In genomic region chr17:56141046-56141839, GRCh38 we compare ENCODE assay signal across 1 cellular context.
TF ChIP-seq lines count a peak whose summit lies in the region.

No MANE protein-coding gene starts in this region.

TF ChIP-seq in IMR-90, 13 proteins besides CTCF, POLR2A, EP300 and RAD21 (continued from another document):
- TF ChIP-seq, protein P1, sequence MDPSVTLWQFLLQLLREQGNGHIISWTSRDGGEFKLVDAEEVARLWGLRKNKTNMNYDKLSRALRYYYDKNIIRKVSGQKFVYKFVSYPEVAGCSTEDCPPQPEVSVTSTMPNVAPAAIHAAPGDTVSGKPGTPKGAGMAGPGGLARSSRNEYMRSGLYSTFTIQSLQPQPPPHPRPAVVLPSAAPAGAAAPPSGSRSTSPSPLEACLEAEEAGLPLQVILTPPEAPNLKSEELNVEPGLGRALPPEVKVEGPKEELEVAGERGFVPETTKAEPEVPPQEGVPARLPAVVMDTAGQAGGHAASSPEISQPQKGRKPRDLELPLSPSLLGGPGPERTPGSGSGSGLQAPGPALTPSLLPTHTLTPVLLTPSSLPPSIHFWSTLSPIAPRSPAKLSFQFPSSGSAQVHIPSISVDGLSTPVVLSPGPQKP (IDR thresholded peaks at IDR 0.05; ENCODE audit: borderline replicate concordance, low read depth, low read length), result no peak
- TF ChIP-seq SMC3 (IDR thresholded peaks at IDR 0.05; ENCODE audit: low read depth, low read length), result no peak
- no peak for TF ChIP-seq FOS (IDR thresholded peaks at IDR 0.05; ENCODE audit: low read depth, low read length)
- no peak for TF ChIP-seq USF2 (IDR thresholded peaks at IDR 0.05; ENCODE audit: low read depth, low read length)
- no peak for TF ChIP-seq NFE2L2 (IDR thresholded peaks at IDR 0.05; ENCODE audit: low read depth, low read length)
- no peak for TF ChIP-seq CHD1 (IDR thresholded peaks at IDR 0.05; ENCODE audit: low read depth, low read length)
- no peak for TF ChIP-seq MAZ (IDR thresholded peaks at IDR 0.05; ENCODE audit: borderline replicate concordance, low read depth, low read length)
- TF ChIP-seq BHLHE40 (IDR thresholded peaks at IDR 0.05; ENCODE audit: low read depth, low read length), result no peak
- TF ChIP-seq MXI1 (IDR thresholded peaks at IDR 0.05; ENCODE audit: borderline replicate concordance, low read depth, low read length), result no peak
TF ChIP-seq in IMR-90: peak in this region for 0.
